In the genomic region with DNA sequence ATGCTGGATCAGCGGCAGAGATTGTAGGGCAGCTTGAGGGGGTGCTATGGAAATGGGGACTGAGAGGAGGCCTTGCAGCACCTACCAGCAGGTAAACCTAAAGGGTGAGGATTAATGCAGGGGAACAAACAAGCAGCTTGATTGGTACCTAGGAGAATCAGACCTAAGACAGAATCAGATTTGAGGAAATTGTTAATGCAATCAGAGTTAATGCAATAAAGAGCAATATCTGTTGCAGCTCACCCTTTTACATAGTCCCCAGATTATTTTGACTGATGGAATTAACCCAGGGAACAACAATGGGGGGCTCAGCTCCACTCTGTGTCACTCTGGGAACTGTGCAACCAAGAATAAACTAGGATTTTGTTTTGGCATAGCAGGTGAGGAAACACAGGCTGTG, we compare ENCODE assay signal across 4 cellular contexts.
"Had no signal": no experiment of that assay in that cellular context is flagged by ENCODE, and none has a peak within 500 bp of the region (broad histone marks: within the 10 kb centered on the region; RNA-seq: fewer than 3 reads in every experiment).

No MANE protein-coding gene starts in this region.

- H3K27ac ChIP-seq: HL-60 had no signal

- DNase-seq: H9, HCEC 1CT had no signal

- H2AFZ ChIP-seq: GM23338 had no signal

- H3K4me2 ChIP-seq: GM23338 had no signal

- H3K4me3 ChIP-seq: GM23338 had no signal
